ENCODE assay signal across 15 cellular contexts in the genomic region with DNA sequence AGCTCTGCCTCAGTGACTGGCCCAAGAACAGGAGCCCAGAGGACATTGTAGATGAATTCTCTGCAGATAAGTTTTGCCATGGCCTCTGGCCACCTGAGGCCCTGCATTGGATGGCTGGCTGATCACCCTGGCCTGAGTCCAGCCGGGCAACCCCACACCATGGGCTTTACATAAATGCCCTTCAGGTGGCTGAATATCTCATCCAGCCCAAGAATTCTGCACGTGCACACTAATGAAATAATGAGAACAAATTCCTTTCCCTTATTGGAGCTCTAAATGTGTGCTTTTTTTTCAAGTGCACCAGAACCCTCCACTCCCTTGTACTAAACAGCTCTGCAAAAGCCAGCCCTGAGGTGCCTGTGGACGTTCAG.
DNase-seq lines count a peak whose midpoint lies in the region; ATAC-seq and TF ChIP-seq lines count a peak whose summit lies in the region.
"Had no signal": no experiment of that assay in that cellular context is flagged by ENCODE, and none has a peak within 500 bp of the region (broad histone marks: within the 10 kb centered on the region; RNA-seq: fewer than 3 reads in every experiment).

No MANE protein-coding gene starts in this region.

- no peaks in the 10 kb centered on the region for H3K9me3 ChIP-seq in sigmoid colon

- H3K4me1 ChIP-seq in sigmoid colon: peaks cover 0 to 19% (median 1%) of the 10 kb centered on the region in 4 donors

- H3K9me3 Mint-ChIP-seq in stimulated activated naive CD8-positive, alpha-beta T cell treated with anti-CD3 and anti-CD28 coated beads, Interleukin-15, Interleukin-2, amounts not matched to agents 100 ng/mL and 50 ng/mL, for 24 hours: no peaks in the 10 kb centered on the region
- H3K9me3 Mint-ChIP-seq in stimulated activated naive CD8-positive, alpha-beta T cell treated with anti-CD3 and anti-CD28 coated beads, Interleukin-15, amount 100 ng/mL, for 72 hours: no peaks in the 10 kb centered on the region
- H3K9me3 Mint-ChIP-seq in activated CD8-positive, alpha-beta T cell treated with anti-CD3 and anti-CD28 coated beads for 36 hours: no peaks in the 10 kb centered on the region
- peaks cover 0 to 2% (median 0%) of the 10 kb centered on the region in 6 donors for H3K9me3 Mint-ChIP-seq in immature natural killer cell
- H3K9me3 Mint-ChIP-seq: naive B cell had no signal

- peaks cover 58% of the 10 kb centered on the region for H3K4me1 Mint-ChIP-seq in stimulated activated naive CD8-positive, alpha-beta T cell treated with anti-CD3 and anti-CD28 coated beads, Interleukin-15, Interleukin-2, amounts not matched to agents 100 ng/mL and 50 ng/mL, for 24 hours (ENCODE audit: low read depth)
- H3K4me1 Mint-ChIP-seq in stimulated activated naive CD8-positive, alpha-beta T cell treated with anti-CD3 and anti-CD28 coated beads, Interleukin-15, amount 100 ng/mL, for 72 hours: peaks cover 74% of the 10 kb centered on the region
- H3K4me1 Mint-ChIP-seq in activated CD8-positive, alpha-beta T cell treated with anti-CD3 and anti-CD28 coated beads for 36 hours (ENCODE audit: low read depth): peaks cover 61% of the 10 kb centered on the region
- H3K4me1 Mint-ChIP-seq in immature natural killer cell: peaks cover 57 to 74% of the 10 kb centered on the region in 2 donors

- no peak for ATAC-seq in stimulated activated naive CD8-positive, alpha-beta T cell treated with anti-CD3 and anti-CD28 coated beads, Interleukin-15, amount 100 ng/mL, for 72 hours
- no peak for ATAC-seq in activated CD8-positive, alpha-beta T cell treated with anti-CD3 and anti-CD28 coated beads for 36 hours

- no peak overlapping the region for H3K27ac Mint-ChIP-seq in stimulated activated naive CD8-positive, alpha-beta T cell treated with anti-CD3 and anti-CD28 coated beads, Interleukin-15, Interleukin-2, amounts not matched to agents 100 ng/mL and 50 ng/mL, for 24 hours
- H3K27ac Mint-ChIP-seq in stimulated activated naive CD8-positive, alpha-beta T cell treated with anti-CD3 and anti-CD28 coated beads, Interleukin-15, amount 100 ng/mL, for 72 hours: no peak overlapping the region
- peak overlapping the region; percentile 76 for H3K27ac Mint-ChIP-seq in activated CD8-positive, alpha-beta T cell treated with anti-CD3 and anti-CD28 coated beads for 36 hours
- H3K27ac Mint-ChIP-seq in immature natural killer cell: peak overlapping the region; percentile 74 to 98 (median 92)

- 91% methylated on average over 3 of the region's 3 CpGs for WGBS in sigmoid colon, 2 donors

- intact Hi-C loops in activated CD8-positive, alpha-beta T cell treated with anti-CD3 and anti-CD28 coated beads for 36 hours (cut with micrococcal nuclease): no loop called here
- intact Hi-C loops in sigmoid colon (cut with DNase I): no loop called here

- POLR2A ChIA-PET in activated CD8-positive, alpha-beta T cell treated with anti-CD3 and anti-CD28 coated beads for 36 hours (lab: Charles Lee): interaction anchor here (0.9 to 1.3 kb wide), 4 partner anchors 9 to 326 kb away, joined by 3 to 4 read pairs (median 4); no protein-coding TSS in a partner anchor

- peak overlapping the region in 1 of 4 donors; percentile 55 for H3K27ac ChIP-seq in sigmoid colon

- no peak for TF ChIP-seq POLR2A in sigmoid colon (IDR thresholded peaks at IDR 0.05)

- no peaks in the 10 kb centered on the region for H3K27me3 ChIP-seq in sigmoid colon

- CTCF ChIA-PET in activated CD8-positive, alpha-beta T cell treated with anti-CD3 and anti-CD28 coated beads for 36 hours (lab: Charles Lee): interaction anchor here (0.8 to 3.6 kb wide), 4 partner anchors 17 to 145 kb away, joined by 3 to 23 read pairs (median 3); no protein-coding TSS in a partner anchor

- H3K4me3 ChIP-seq in sigmoid colon: no peak overlapping the region

- DNase-seq in stimulated activated naive CD8-positive, alpha-beta T cell treated with anti-CD3 and anti-CD28 coated beads, Interleukin-15, amount 100 ng/mL, for 72 hours: no peak
- DNase-seq in activated CD8-positive, alpha-beta T cell treated with anti-CD3 and anti-CD28 coated beads for 36 hours: no peak
- DNase-seq in immature natural killer cell (no peak), sigmoid colon (no peak), GOT3 (lab: John Stamatoyannopoulos, UW) (no peak)
- no peak for DNase-seq in stimulated activated CD4-positive, alpha-beta T cell treated with anti-CD3 and anti-CD28 coated beads, Interleukin-2, amount 100 ng/mL, for 24 hours
- DNase-seq in stimulated activated naive CD4-positive, alpha-beta T cell treated with Interleukin-2 at 50 U/mL for 16 hours (lab: John Stamatoyannopoulos, UW): no peak
- DNase-seq: activated CD4-positive, CD25-positive, alpha-beta regulatory T cell; activated gamma-delta T cell; C1 segment of cervical spinal cord; KG1; naive B cell; NCI-H187; SIG-M5 had no signal

- peaks cover 6 to 65% (median 29%) of the 10 kb centered on the region in 4 donors for H3K36me3 ChIP-seq in sigmoid colon

- peaks cover 51% of the 10 kb centered on the region for H3K36me3 Mint-ChIP-seq in stimulated activated naive CD8-positive, alpha-beta T cell treated with anti-CD3 and anti-CD28 coated beads, Interleukin-15, Interleukin-2, amounts not matched to agents 100 ng/mL and 50 ng/mL, for 24 hours (ENCODE audit: low read depth)
- H3K36me3 Mint-ChIP-seq in activated CD8-positive, alpha-beta T cell treated with anti-CD3 and anti-CD28 coated beads for 36 hours (ENCODE audit: low read depth): peaks cover 58% of the 10 kb centered on the region
- peaks cover 3 to 41% (median 14%) of the 10 kb centered on the region in 3 donors for H3K36me3 Mint-ChIP-seq in immature natural killer cell

- no peak for TF ChIP-seq EP300 in sigmoid colon (IDR thresholded peaks at IDR 0.05)

- H3K4me3 Mint-ChIP-seq in stimulated activated naive CD8-positive, alpha-beta T cell treated with anti-CD3 and anti-CD28 coated beads, Interleukin-15, Interleukin-2, amounts not matched to agents 100 ng/mL and 50 ng/mL, for 24 hours: peak overlapping the region; percentile 33
- no peak overlapping the region for H3K4me3 Mint-ChIP-seq in stimulated activated naive CD8-positive, alpha-beta T cell treated with anti-CD3 and anti-CD28 coated beads, Interleukin-15, amount 100 ng/mL, for 72 hours
- H3K4me3 Mint-ChIP-seq in activated CD8-positive, alpha-beta T cell treated with anti-CD3 and anti-CD28 coated beads for 36 hours: no peak overlapping the region
- H3K4me3 Mint-ChIP-seq in immature natural killer cell: peak overlapping the region in 4 of 5 donors; percentile 21 to 87 (median 73)

- no peaks in the 10 kb centered on the region for H3K27me3 Mint-ChIP-seq in stimulated activated naive CD8-positive, alpha-beta T cell treated with anti-CD3 and anti-CD28 coated beads, Interleukin-15, Interleukin-2, amounts not matched to agents 100 ng/mL and 50 ng/mL, for 24 hours
- H3K27me3 Mint-ChIP-seq in stimulated activated naive CD8-positive, alpha-beta T cell treated with anti-CD3 and anti-CD28 coated beads, Interleukin-15, amount 100 ng/mL, for 72 hours: no peaks in the 10 kb centered on the region
- H3K27me3 Mint-ChIP-seq in activated CD8-positive, alpha-beta T cell treated with anti-CD3 and anti-CD28 coated beads for 36 hours: no peaks in the 10 kb centered on the region
- peaks cover 0 to 6% (median 2%) of the 10 kb centered on the region in 3 donors for H3K27me3 Mint-ChIP-seq in immature natural killer cell (ENCODE audit: low read depth in 3 of 3)
- H3K27me3 Mint-ChIP-seq: naive B cell had no signal

- no peak for TF ChIP-seq CTCF in activated CD8-positive, alpha-beta T cell treated with anti-CD3 and anti-CD28 coated beads for 36 hours (IDR thresholded peaks at IDR 0.05)
- no peak for TF ChIP-seq CTCF in sigmoid colon (IDR thresholded peaks at IDR 0.05)

Comparison
In these comparisons a context has a peak if more than half of its experiments do, and no peak if none do; other contexts are left out.
1. H3K4me3 Mint-ChIP-seq: peak in stimulated activated naive CD8-positive, alpha-beta T cell treated with anti-CD3 and anti-CD28 coated beads, Interleukin-15, Interleukin-2, amounts not matched to agents 100 ng/mL and 50 ng/mL, for 24 hours (single experiment) and immature natural killer cell (4 of 5); none in stimulated activated naive CD8-positive, alpha-beta T cell treated with anti-CD3 and anti-CD28 coated beads, Interleukin-15, amount 100 ng/mL, for 72 hours (0 of 2) and activated CD8-positive, alpha-beta T cell treated with anti-CD3 and anti-CD28 coated beads for 36 hours (single experiment).
2. H3K27ac Mint-ChIP-seq: peak in activated CD8-positive, alpha-beta T cell treated with anti-CD3 and anti-CD28 coated beads for 36 hours (single experiment) and immature natural killer cell (6 of 6); none in stimulated activated naive CD8-positive, alpha-beta T cell treated with anti-CD3 and anti-CD28 coated beads, Interleukin-15, Interleukin-2, amounts not matched to agents 100 ng/mL and 50 ng/mL, for 24 hours (single experiment) and stimulated activated naive CD8-positive, alpha-beta T cell treated with anti-CD3 and anti-CD28 coated beads, Interleukin-15, amount 100 ng/mL, for 72 hours (0 of 2).